ENCODE assay signal across 10 cellular contexts in genomic region chr1:27071049-27071416, GRCh38. TPM values are rescaled to one million over a fixed set of nuclear protein-coding genes. Genes with fewer than 3 reads are reported as not detected.
DNase-seq lines count a peak whose midpoint lies in the region; ATAC-seq and TF ChIP-seq lines count a peak whose summit lies in the region.
"Had no signal": no experiment of that assay in that cellular context is flagged by ENCODE, and none has a peak within 500 bp of the region (broad histone marks: within the 10 kb centered on the region; RNA-seq: fewer than 3 reads in every experiment).

No MANE protein-coding gene starts in this region.

- DNase-seq in GM03348 (ENCODE audit: low spot score) (peak; percentile 65), NCI-H82 treated with DMSO at 0.1 percent for 48 hours (lab: John Stamatoyannopoulos, UW; ENCODE audit: unreplicated experiment) (peak; percentile 74), fibroblast of mammary gland (ENCODE audit: low read depth) (peak; percentile 45), omental fat pad (ENCODE audit: low spot score) (no peak), NCI-H1436 treated with DMSO at 0.1 percent for 48 hours (lab: John Stamatoyannopoulos, UW) (no peak), CD14-positive monocyte (ENCODE audit: low spot score) (no peak), KG1 (lab: John Stamatoyannopoulos, UW) (no peak)
- DNase-seq: activated B cell treated with CpG ODN at 0.5 μM for 24 hours, left cardiac atrium had no signal

- TF ChIP-seq CTCF in fibroblast of mammary gland (conservative IDR thresholded peaks at IDR 0.05; ENCODE audit: control insufficient read depth, insufficient read depth, low read depth, low read length) (no peak), omental fat pad (IDR thresholded peaks at IDR 0.05) (no peak), CD14-positive monocyte (IDR thresholded peaks at IDR 0.05) (no peak)

- no peak overlapping the region for H3K4me3 ChIP-seq in fibroblast of mammary gland (ENCODE audit: control insufficient read depth, low read depth, low read length)

- H3K36me3 Mint-ChIP-seq in CD14-positive monocyte, result no peaks in the 10 kb centered on the region

- ATAC-seq in omental fat pad (ENCODE audit: low FRiP score) (peak; percentile 42), HG02623 (IDR thresholded peaks at IDR 0.05; ENCODE audit: unreplicated experiment) (no peak)

- intact Hi-C loops in CD14-positive monocyte (cut with micrococcal nuclease), result no loop called here

- no peak overlapping the region for H3K4me3 Mint-ChIP-seq in CD14-positive monocyte
- H3K4me3 Mint-ChIP-seq: activated B cell treated with CpG ODN at 0.5 μM for 24 hours had no signal

- H3K9me3 Mint-ChIP-seq in CD14-positive monocyte, result peaks cover 0 to 8% (median 0%) of the 10 kb centered on the region in 7 donors
- H3K9me3 Mint-ChIP-seq: activated B cell treated with CpG ODN at 0.5 μM for 24 hours had no signal

- H3K4me1 Mint-ChIP-seq in CD14-positive monocyte, result peaks cover 14% of the 10 kb centered on the region
- H3K4me1 Mint-ChIP-seq: activated B cell treated with CpG ODN at 0.5 μM for 24 hours had no signal

- H3K27ac Mint-ChIP-seq in CD14-positive monocyte, result no peak overlapping the region
- H3K27ac Mint-ChIP-seq: activated B cell treated with CpG ODN at 0.5 μM for 24 hours had no signal

- H3K27me3 Mint-ChIP-seq in CD14-positive monocyte (ENCODE audit: low read depth in 3 of 3), result peaks cover 0 to 12% (median 0%) of the 10 kb centered on the region in 3 donors

RNA-seq across cellular contexts. Expression of gene TENT5B, which starts 58.4 kb away (rescaled TPM):
- total RNA-seq in omental fat pad, result 10 to 100 TPM in 2 of 4 donors, 1 to 10 TPM in 2; 2.4 to 16.1 (median 10.4) TPM
- under 1 TPM; 0.27 to 0.58 TPM for polyA plus RNA-seq in CD14-positive monocyte
- total RNA-seq: activated B cell treated with CpG ODN at 0.5 μM for 24 hours had no signal

Comparison
In these comparisons a context has a peak if more than half of its experiments do, and no peak if none do; other contexts are left out.
1. DNase-seq: peak in GM03348 (single experiment), NCI-H82 treated with DMSO at 0.1 percent for 48 hours (single experiment) and fibroblast of mammary gland (single experiment); none in omental fat pad (single experiment), NCI-H1436 treated with DMSO at 0.1 percent for 48 hours (single experiment), CD14-positive monocyte (single experiment) and KG1 (single experiment).